ENCODE assay signal across 13 cellular contexts in the genomic region with DNA sequence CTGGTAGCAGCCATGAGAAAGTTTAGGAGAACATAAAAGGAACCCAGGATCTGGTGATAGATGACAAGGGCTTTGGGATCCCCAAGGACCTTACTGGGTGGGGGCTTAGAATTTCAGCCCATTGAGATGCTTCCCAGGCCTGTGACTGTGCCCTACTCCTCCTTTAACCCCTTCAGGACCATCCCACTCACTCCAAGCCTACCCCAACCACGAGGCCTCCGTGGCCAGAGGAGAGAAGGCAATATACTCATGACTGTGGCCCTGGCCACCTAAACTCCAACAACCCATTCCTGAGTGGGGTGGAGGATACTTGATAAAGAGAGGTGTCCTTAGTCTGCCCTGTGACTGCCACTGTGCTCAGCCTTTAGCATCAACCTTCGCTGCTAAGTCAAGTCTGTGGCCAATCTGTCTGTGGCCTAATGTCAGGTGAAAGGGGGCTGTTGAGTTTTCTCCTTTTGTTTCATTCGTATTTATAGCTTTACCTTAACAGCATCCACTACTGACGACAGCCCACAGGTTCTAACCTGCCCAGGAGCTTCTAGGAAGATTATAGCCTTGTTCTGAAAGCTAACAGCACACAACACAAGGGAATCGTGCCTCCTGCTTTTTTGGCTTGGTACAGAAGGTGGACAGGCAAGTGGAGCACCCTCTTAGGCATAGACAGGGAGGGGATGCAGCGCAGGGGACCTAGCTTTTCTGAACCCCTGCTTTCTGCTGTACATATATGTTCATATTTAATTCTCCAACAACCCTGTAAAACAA.
"Had no signal": no experiment of that assay in that cellular context is flagged by ENCODE, and none has a peak within 500 bp of the region (broad histone marks: within the 10 kb centered on the region; RNA-seq: fewer than 3 reads in every experiment).

No MANE protein-coding gene starts in this region.

- H3K36me3 Mint-ChIP-seq: activated naive CD8-positive, alpha-beta T cell; type B pancreatic cell had no signal

- DNase-seq: activated CD4-positive, alpha-beta T cell treated with anti-CD3 and anti-CD28 coated beads for 1 hour; effector memory CD8-positive, alpha-beta T cell; left lung; stomach; SW 1271; T-helper 2 cell had no signal

- H3K27ac ChIP-seq: cardiac muscle cell, left lung, prostate gland, right atrium auricular region, stomach, VCaP had no signal

- H3K36me3 ChIP-seq: cardiac muscle cell, left lung, prostate gland, right atrium auricular region, stomach had no signal

- H3K4me3 ChIP-seq: cardiac muscle cell, left lung, prostate gland, right atrium auricular region, stomach had no signal

- H3K4me3 Mint-ChIP-seq: activated naive CD8-positive, alpha-beta T cell; effector memory CD8-positive, alpha-beta T cell; neural crest cell; type B pancreatic cell had no signal

- H3K27me3 ChIP-seq: left lung, right atrium auricular region, stomach had no signal

- H3K9me3 ChIP-seq: left lung, prostate gland, right atrium auricular region, stomach had no signal

- H3K9me3 Mint-ChIP-seq: effector memory CD8-positive, alpha-beta T cell; neural crest cell; type B pancreatic cell had no signal

- H3K27me3 Mint-ChIP-seq: activated naive CD8-positive, alpha-beta T cell; effector memory CD8-positive, alpha-beta T cell had no signal

- H3K4me1 ChIP-seq: prostate gland had no signal

- H3K27ac Mint-ChIP-seq: activated naive CD8-positive, alpha-beta T cell; effector memory CD8-positive, alpha-beta T cell; type B pancreatic cell had no signal
